ENCODE assay signal across 13 cellular contexts in genomic region chr6:15473741-15474161, GRCh38.
DNase-seq lines count a peak whose midpoint lies in the region.
"Had no signal": no experiment of that assay in that cellular context is flagged by ENCODE, and none has a peak within 500 bp of the region (broad histone marks: within the 10 kb centered on the region; RNA-seq: fewer than 3 reads in every experiment).

No MANE protein-coding gene starts in this region.

- intact Hi-C loops in CD4-positive, alpha-beta memory T cell (cut with micrococcal nuclease) = no loop called here
- intact Hi-C loops in activated T-helper 1 cell treated with anti-CD3 and anti-CD28 coated beads, Interleukin-12 subunit alpha, Interleukin-12 subunit beta, Interleukin-2, Interleukin-4 antibody, amounts not matched to agents 30 ng/mL and 10 ng/mL and 1 ng/mL, durations not matched to agents 14 hours and 24 hours and 36 hours (cut with micrococcal nuclease) = no loop called here

- H3K4me3 Mint-ChIP-seq in CD4-positive, alpha-beta memory T cell = no peak overlapping the region
- H3K4me3 Mint-ChIP-seq in activated T-helper 1 cell treated with anti-CD3 and anti-CD28 coated beads, Interleukin-12 subunit alpha, Interleukin-12 subunit beta, Interleukin-2, Interleukin-4 antibody, amounts not matched to agents 30 ng/mL and 10 ng/mL and 1 ng/mL, durations not matched to agents 14 hours and 24 hours and 36 hours = no peak overlapping the region
- H3K4me3 Mint-ChIP-seq: central memory CD8-positive, alpha-beta T cell had no signal

- no peak overlapping the region for H3K27ac Mint-ChIP-seq in CD4-positive, alpha-beta memory T cell
- no peak overlapping the region for H3K27ac Mint-ChIP-seq in activated T-helper 1 cell treated with anti-CD3 and anti-CD28 coated beads, Interleukin-12 subunit alpha, Interleukin-12 subunit beta, Interleukin-2, Interleukin-4 antibody, amounts not matched to agents 30 ng/mL and 10 ng/mL and 1 ng/mL, durations not matched to agents 14 hours and 24 hours and 36 hours

- CTCF ChIA-PET in CD4-positive, alpha-beta memory T cell (lab: Charles Lee; ENCODE audit: partially characterized antibody) = interaction anchor here (1.9 kb wide), 1 partner anchor 10 kb away, joined by 5 read pairs; no protein-coding TSS in a partner anchor

- H3K9ac ChIP-seq in adipocyte (ENCODE audit: low read length) = peak overlapping the region; percentile 25

- DNase-seq in GM04503 (ENCODE audit: low read depth) = peak; percentile 67
- DNase-seq in adipocyte (ENCODE audit: low read depth) = peak; percentile 48
- DNase-seq in foreskin melanocyte = peak; percentile 98
- DNase-seq in renal cortical epithelial cell (ENCODE audit: low read depth) = peak; percentile 67
- no peak for DNase-seq in activated gamma-delta T cell (lab: John Stamatoyannopoulos, UW)
- DNase-seq in CD4-positive, alpha-beta memory T cell = no peak
- DNase-seq in activated T-helper 1 cell treated with anti-CD3 and anti-CD28 coated beads, Interleukin-12 subunit alpha, Interleukin-12 subunit beta, Interleukin-2, Interleukin-4 antibody, amounts not matched to agents 30 ng/mL and 10 ng/mL and 1 ng/mL, durations not matched to agents 14 hours and 24 hours and 36 hours (ENCODE audit: low spot score) = no peak
- no peak for DNase-seq in activated naive CD4-positive, alpha-beta T cell (lab: John Stamatoyannopoulos, UW)
- DNase-seq: Caco-2, Kasumi-1, NCI-H524, occipital lobe had no signal

- H3K4me1 ChIP-seq in adipocyte (ENCODE audit: control insufficient read depth, insufficient read depth, low read length) = peaks cover 31% of the 10 kb centered on the region
- no peaks in the 10 kb centered on the region for H3K4me1 ChIP-seq in CD4-positive, alpha-beta memory T cell (ENCODE audit: insufficient read depth, low read length)
- H3K4me1 ChIP-seq: Caco-2 had no signal

- H3K4me1 Mint-ChIP-seq in CD4-positive, alpha-beta memory T cell = peaks cover 15 to 34% (median 22%) of the 10 kb centered on the region in 4 donors
- peaks cover 23% of the 10 kb centered on the region for H3K4me1 Mint-ChIP-seq in activated T-helper 1 cell treated with anti-CD3 and anti-CD28 coated beads, Interleukin-12 subunit alpha, Interleukin-12 subunit beta, Interleukin-2, Interleukin-4 antibody, amounts not matched to agents 30 ng/mL and 10 ng/mL and 1 ng/mL, durations not matched to agents 14 hours and 24 hours and 36 hours (ENCODE audit: low read depth)

- H3K27me3 Mint-ChIP-seq in CD4-positive, alpha-beta memory T cell = no peaks in the 10 kb centered on the region
- H3K27me3 Mint-ChIP-seq in activated T-helper 1 cell treated with anti-CD3 and anti-CD28 coated beads, Interleukin-12 subunit alpha, Interleukin-12 subunit beta, Interleukin-2, Interleukin-4 antibody, amounts not matched to agents 30 ng/mL and 10 ng/mL and 1 ng/mL, durations not matched to agents 14 hours and 24 hours and 36 hours (ENCODE audit: insufficient read depth) = no peaks in the 10 kb centered on the region
- H3K27me3 Mint-ChIP-seq: central memory CD8-positive, alpha-beta T cell had no signal

- no peak overlapping the region for H3K27ac ChIP-seq in CD4-positive, alpha-beta memory T cell (ENCODE audit: low read depth, low read length)

- POLR2A ChIA-PET in CD4-positive, alpha-beta memory T cell (lab: Charles Lee; ENCODE audit: partially characterized antibody) = no interaction called here

- peaks cover 24 to 44% of the 10 kb centered on the region in 2 donors for H3K36me3 Mint-ChIP-seq in CD4-positive, alpha-beta memory T cell
- H3K36me3 Mint-ChIP-seq in activated T-helper 1 cell treated with anti-CD3 and anti-CD28 coated beads, Interleukin-12 subunit alpha, Interleukin-12 subunit beta, Interleukin-2, Interleukin-4 antibody, amounts not matched to agents 30 ng/mL and 10 ng/mL and 1 ng/mL, durations not matched to agents 14 hours and 24 hours and 36 hours (ENCODE audit: low read depth) = peaks cover 39% of the 10 kb centered on the region

- no peaks in the 10 kb centered on the region for H3K27me3 ChIP-seq in adipocyte (replicated peaks; ENCODE audit: control insufficient read depth, insufficient read depth, low read length)
- no peaks in the 10 kb centered on the region for H3K27me3 ChIP-seq in CD4-positive, alpha-beta memory T cell (ENCODE audit: insufficient read depth, low read length)

- H3K4me3 ChIP-seq in adipocyte (ENCODE audit: low read length) = peak overlapping the region; percentile 9
- no peak overlapping the region for H3K4me3 ChIP-seq in CD4-positive, alpha-beta memory T cell (ENCODE audit: low read length in 2 of 2)

- H3K36me3 ChIP-seq in adipocyte (ENCODE audit: control insufficient read depth, insufficient read depth, low read length, severe bottlenecking) = peaks cover 27% of the 10 kb centered on the region
- peaks cover 18% of the 10 kb centered on the region for H3K36me3 ChIP-seq in CD4-positive, alpha-beta memory T cell (ENCODE audit: insufficient read depth, low read length)

- H3K9me3 ChIP-seq in adipocyte (ENCODE audit: control insufficient read depth, low read length) = no peaks in the 10 kb centered on the region
- H3K9me3 ChIP-seq in CD4-positive, alpha-beta memory T cell (ENCODE audit: control insufficient read depth in 1 of 2, low read length in 2 of 2) = no peaks in the 10 kb centered on the region
- H3K9me3 ChIP-seq: Caco-2 had no signal

- H3K9me3 Mint-ChIP-seq in CD4-positive, alpha-beta memory T cell = no peaks in the 10 kb centered on the region
- no peaks in the 10 kb centered on the region for H3K9me3 Mint-ChIP-seq in activated T-helper 1 cell treated with anti-CD3 and anti-CD28 coated beads, Interleukin-12 subunit alpha, Interleukin-12 subunit beta, Interleukin-2, Interleukin-4 antibody, amounts not matched to agents 30 ng/mL and 10 ng/mL and 1 ng/mL, durations not matched to agents 14 hours and 24 hours and 36 hours
- H3K9me3 Mint-ChIP-seq: central memory CD8-positive, alpha-beta T cell had no signal

Comparison
In these comparisons a context has a peak if more than half of its experiments do, and no peak if none do; other contexts are left out.
1. DNase-seq: peak in GM04503 (single experiment), adipocyte (single experiment), foreskin melanocyte (single experiment) and renal cortical epithelial cell (single experiment); none in activated gamma-delta T cell (single experiment), CD4-positive, alpha-beta memory T cell (0 of 5), activated T-helper 1 cell treated with anti-CD3 and anti-CD28 coated beads, Interleukin-12 subunit alpha, Interleukin-12 subunit beta, Interleukin-2, Interleukin-4 antibody, amounts not matched to agents 30 ng/mL and 10 ng/mL and 1 ng/mL, durations not matched to agents 14 hours and 24 hours and 36 hours (single experiment) and activated naive CD4-positive, alpha-beta T cell (0 of 4).